Comparison of ENCODE assay signal across 12 cellular contexts in genomic region chr14:72558721-72559120, GRCh38.
DNase-seq lines count a peak whose midpoint lies in the region; ATAC-seq lines count a peak whose summit lies in the region.
"Had no signal": no experiment of that assay in that cellular context is flagged by ENCODE, and none has a peak within 500 bp of the region (broad histone marks: within the 10 kb centered on the region; RNA-seq: fewer than 3 reads in every experiment).

No MANE protein-coding gene starts in this region.

- no peak for ATAC-seq in GM21723 (IDR thresholded peaks at IDR 0.05; ENCODE audit: unreplicated experiment)

- peak; percentile 71 for DNase-seq in A172 (ENCODE audit: low spot score)
- DNase-seq in HT1080 (ENCODE audit: low read depth) = peak; percentile 93
- DNase-seq in cerebellar cortex (ENCODE audit: low spot score) = peak; percentile 91
- DNase-seq in kidney glomerular epithelial cell (lab: John Stamatoyannopoulos, UW) = peak; percentile 5
- DNase-seq in SW 1271 (lab: John Stamatoyannopoulos, UW) = no peak
- no peak for DNase-seq in activated T-cell treated with anti-CD3 and anti-CD28 coated beads for 4 hours
- DNase-seq in effector CD4-positive, alpha-beta T cell = no peak
- DNase-seq: activated CD4-positive, alpha-beta memory T cell treated with anti-CD3 and anti-CD28 coated beads, Interleukin-2, amount 10 ng/mL, durations not matched to agents 7 days and 5 days; activated naive CD8-positive, alpha-beta T cell treated with anti-CD3 and anti-CD28 coated beads for 36 hours; GDM1; kidney had no signal

Comparison
In these comparisons a context has a peak if more than half of its experiments do, and no peak if none do; other contexts are left out.
1. DNase-seq: peak in A172 (single experiment), HT1080 (single experiment), cerebellar cortex (single experiment) and kidney glomerular epithelial cell (single experiment); none in SW 1271 (0 of 2), activated T-cell treated with anti-CD3 and anti-CD28 coated beads for 4 hours (single experiment) and effector CD4-positive, alpha-beta T cell (single experiment).